Comparison of ENCODE assay signal across 9 cellular contexts in genomic region chr5:16934669-16935068, GRCh38. TPM values are rescaled to one million over a fixed set of nuclear protein-coding genes. Genes with fewer than 3 reads are reported as not detected.
DNase-seq lines count a peak whose midpoint lies in the region; ATAC-seq and TF ChIP-seq lines count a peak whose summit lies in the region.
"Had no signal": no experiment of that assay in that cellular context is flagged by ENCODE, and none has a peak within 500 bp of the region (broad histone marks: within the 10 kb centered on the region; RNA-seq: fewer than 3 reads in every experiment).

No MANE protein-coding gene starts in this region.

- H3K4me3 ChIP-seq in SJCRH30 (peak overlapping the region; percentile 87), fibroblast of pulmonary artery (replicated peaks; ENCODE audit: low read depth, low read length) (peak overlapping the region; percentile 96)
- H3K4me3 ChIP-seq: K562 had no signal

- peaks cover 3% of the 10 kb centered on the region; the same call in 1 of the 2 replicates for H3K4me1 ChIP-seq in SJCRH30

- ATAC-seq in HG03280 (IDR thresholded peaks at IDR 0.05; ENCODE audit: unreplicated experiment) (no peak), GM18861 (IDR thresholded peaks at IDR 0.05; ENCODE audit: unreplicated experiment) (no peak), HG03432 (IDR thresholded peaks at IDR 0.05; ENCODE audit: unreplicated experiment) (no peak)

- H3K36me3 ChIP-seq in SJCRH30 = no peaks in the 10 kb centered on the region

- no peak overlapping the region for H3K27ac ChIP-seq in SJCRH30

- no peaks in the 10 kb centered on the region for H3K9me3 ChIP-seq in SJCRH30 (replicated peaks)

- no peak for TF ChIP-seq CTCF in fibroblast of pulmonary artery (IDR thresholded peaks at IDR 0.05; ENCODE audit: low read length, missing control alignments)

- H3K27me3 ChIP-seq in SJCRH30 = no peaks in the 10 kb centered on the region

- DNase-seq in H4 (ENCODE audit: low spot score) (peak; percentile 40), SJCRH30 (peak in 1 of 2 experiments; percentile 18), fibroblast of pulmonary artery (ENCODE audit: low read depth) (peak; percentile 42), renal cortical epithelial cell (ENCODE audit: low read depth) (peak; percentile 46), ecto neural progenitor cell (ENCODE audit: low spot score) (no peak)

RNA-seq across cellular contexts. Expression of gene MYO10, which starts 1.4 kb away (rescaled TPM):
- total RNA-seq in H4 (2014; rRNA removed; shearing (Covaris generic)) = 28.7 and 34.7 TPM in 2 replicates
- total RNA-seq in SJCRH30 (2014; rRNA removed; shearing (Covaris generic)) = 9.3 and 9.4 TPM in 2 replicates
- 32.1 and 79.5 TPM in 2 replicates for total RNA-seq in renal cortical epithelial cell
